1 cellular context compared by ENCODE assay signal in the genomic region with DNA sequence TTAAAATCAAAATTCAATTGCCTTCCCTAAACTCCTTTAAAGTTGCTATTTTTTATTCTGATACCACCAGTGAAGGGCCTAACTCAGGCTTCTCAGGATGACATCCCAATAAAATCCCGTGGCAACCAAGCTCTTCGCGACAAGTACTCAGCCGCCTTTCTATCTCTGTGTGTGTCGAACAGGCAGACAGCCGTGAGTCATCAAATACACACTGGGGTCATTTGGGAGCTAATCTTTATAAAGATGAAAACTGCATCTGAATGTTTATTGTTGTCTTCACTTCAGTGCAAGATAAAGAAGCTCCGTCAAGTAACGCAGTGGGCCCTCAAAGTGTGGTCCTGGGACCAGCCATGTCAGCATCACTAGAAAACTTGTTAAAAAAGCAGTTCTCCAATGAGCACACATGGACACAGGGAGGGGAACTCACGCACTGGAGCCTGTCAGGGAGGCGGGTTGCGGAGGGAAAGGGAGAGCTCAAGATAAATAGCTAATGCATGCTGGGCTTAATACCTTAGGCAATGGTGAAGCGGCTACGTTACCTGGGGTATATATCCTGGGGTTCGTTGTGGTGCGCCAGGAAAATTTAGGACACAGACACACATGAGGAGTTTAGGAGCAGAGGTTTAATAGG.
TF ChIP-seq lines count a peak whose summit lies in the region.

No MANE protein-coding gene starts in this region.

TF ChIP-seq in IMR-90, 13 proteins besides CTCF, POLR2A, EP300 and RAD21:
- TF ChIP-seq, protein P1, sequence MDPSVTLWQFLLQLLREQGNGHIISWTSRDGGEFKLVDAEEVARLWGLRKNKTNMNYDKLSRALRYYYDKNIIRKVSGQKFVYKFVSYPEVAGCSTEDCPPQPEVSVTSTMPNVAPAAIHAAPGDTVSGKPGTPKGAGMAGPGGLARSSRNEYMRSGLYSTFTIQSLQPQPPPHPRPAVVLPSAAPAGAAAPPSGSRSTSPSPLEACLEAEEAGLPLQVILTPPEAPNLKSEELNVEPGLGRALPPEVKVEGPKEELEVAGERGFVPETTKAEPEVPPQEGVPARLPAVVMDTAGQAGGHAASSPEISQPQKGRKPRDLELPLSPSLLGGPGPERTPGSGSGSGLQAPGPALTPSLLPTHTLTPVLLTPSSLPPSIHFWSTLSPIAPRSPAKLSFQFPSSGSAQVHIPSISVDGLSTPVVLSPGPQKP (IDR thresholded peaks at IDR 0.05; ENCODE audit: borderline replicate concordance, low read depth, low read length) = no peak
- TF ChIP-seq MAFK (IDR thresholded peaks at IDR 0.05; ENCODE audit: low read depth, low read length) = no peak
